11 cellular contexts compared by ENCODE assay signal in genomic region chr6:56852611-56853010, GRCh38.
A peak's percentile ranks its signal among the peaks of the same experiment; 100 is the strongest.
DNase-seq lines count a peak whose midpoint lies in the region; ATAC-seq and TF ChIP-seq lines count a peak whose summit lies in the region.
"Had no signal": no experiment of that assay in that cellular context is flagged by ENCODE, and none has a peak within 500 bp of the region (broad histone marks: within the 10 kb centered on the region; RNA-seq: fewer than 3 reads in every experiment).

No MANE protein-coding gene starts in this region.

- H3K27me3 ChIP-seq in ACC112 (ENCODE audit: insufficient read depth, low read length) (no peaks in the 10 kb centered on the region), IMR-90 (ENCODE audit: control insufficient read depth, insufficient read depth, low read length) (no peaks in the 10 kb centered on the region)

- H3K9me1 ChIP-seq in IMR-90 (ENCODE audit: insufficient read depth, low read length): peaks cover 10% of the 10 kb centered on the region; the same call in 1 of the 2 replicates

- peak overlapping the region; percentile 83; the same call in 1 of the 2 replicates for H3K9ac ChIP-seq in IMR-90 (ENCODE audit: low read depth, low read length)

- no peak for TF ChIP-seq POLR2A in IMR-90 (IDR thresholded peaks at IDR 0.05; ENCODE audit: low read depth, low read length)

- no peak for TF ChIP-seq CTCF in IMR-90 (conservative IDR thresholded peaks at IDR 0.05; ENCODE audit: low read depth, low read length)

- TF ChIP-seq RAD21 in IMR-90 (IDR thresholded peaks at IDR 0.05; ENCODE audit: low read length): no peak

- peaks cover 40% of the 10 kb centered on the region for H3K4me1 ChIP-seq in ACC112 (ENCODE audit: control insufficient read depth, insufficient read depth, low read length, unreplicated experiment)
- H3K4me1 ChIP-seq in IMR-90 (ENCODE audit: control insufficient read depth, insufficient read depth, low read length): peaks cover 14% of the 10 kb centered on the region
- H3K4me1 ChIP-seq in mesodermal cell (ENCODE audit: control insufficient read depth, insufficient read depth, low read length, poor library complexity, severe bottlenecking): peaks cover 33% of the 10 kb centered on the region

- peak overlapping the region; percentile 86 for H2BK120ac ChIP-seq in IMR-90 (ENCODE audit: low read depth, low read length)

- H3K4ac ChIP-seq in IMR-90 (ENCODE audit: low read depth, low read length): peak overlapping the region; percentile 79

- H3K4me3 ChIP-seq in ACC112 (ENCODE audit: low read depth, low read length) (peak overlapping the region; percentile 87; the same call in 1 of the 2 replicates), IMR-90 (ENCODE audit: insufficient read depth, low read depth, low read length) (no peak overlapping the region), mesodermal cell (ENCODE audit: extremely low read depth, insufficient read depth, low read length, poor library complexity, severe bottlenecking) (no peak overlapping the region)

- peak overlapping the region; percentile 82 for H3K27ac ChIP-seq in ACC112 (ENCODE audit: low read depth, low read length)
- H3K27ac ChIP-seq in IMR-90 (ENCODE audit: insufficient read depth, low read length): peak overlapping the region; percentile 36
- H3K27ac ChIP-seq in caudate nucleus (ENCODE audit: low read depth, low read length): peak overlapping the region; percentile 95
- H3K27ac ChIP-seq in mesodermal cell (ENCODE audit: low read depth, low read length, severe bottlenecking): peak overlapping the region; percentile 94

- peak overlapping the region; percentile 76 for H2BK20ac ChIP-seq in IMR-90 (ENCODE audit: low read depth, low read length)

- H3K14ac ChIP-seq in IMR-90 (replicated peaks; ENCODE audit: low read depth, low read length): peak overlapping the region; percentile 79

- CTCF ChIA-PET in IMR-90 (lab: Yijun Ruan, JAX): interaction anchor here (0.6 to 2.7 kb wide), 10 partner anchors 8 to 238 kb away, joined by 3 to 21 read pairs (median 5); no protein-coding TSS in a partner anchor

- H4K20me1 ChIP-seq in IMR-90 (ENCODE audit: insufficient read depth, low read length): peaks cover 13% of the 10 kb centered on the region

- intact Hi-C loops in IMR-90 (cut with micrococcal nuclease): loop anchor here (2.0 to 5.0 kb wide), 2 partner anchors 216 to 465 kb away; partner anchors contain the start of gene PRIM2

- H3K36me3 ChIP-seq in ACC112 (ENCODE audit: insufficient read depth, low read length) (no peaks in the 10 kb centered on the region), IMR-90 (ENCODE audit: control insufficient read depth, insufficient read depth, low read length) (no peaks in the 10 kb centered on the region), mesodermal cell (ENCODE audit: control insufficient read depth, insufficient read depth, low read length) (no peaks in the 10 kb centered on the region)

- no peaks in the 10 kb centered on the region for H3K9me3 ChIP-seq in IMR-90 (ENCODE audit: control insufficient read depth, insufficient read depth, low read length)
- no peaks in the 10 kb centered on the region for H3K9me3 ChIP-seq in mesodermal cell (ENCODE audit: control insufficient read depth, low read length)

- peak overlapping the region; percentile 60; the same call in 1 of the 2 replicates for H2AK5ac ChIP-seq in IMR-90 (ENCODE audit: low read depth, low read length)

- peak overlapping the region; percentile 86; the same call in 1 of the 2 replicates for H3K18ac ChIP-seq in IMR-90 (ENCODE audit: low read depth, low read length)

- H2BK5ac ChIP-seq in IMR-90 (ENCODE audit: low read depth, low read length, poor library complexity, severe bottlenecking): peak overlapping the region; percentile 90

- in situ Hi-C loops in IMR-90 (cut with MboI; ENCODE audit: low sequenced_read_pairs): loop anchor here (25.0 kb wide), 1 partner anchor 490 kb away; no protein-coding TSS in a partner anchor

- no TSS peak for BruUV-seq in IMR-90 (replicated peaks; lab: Mats Ljungman, UMichigan)

- POLR2A ChIA-PET in IMR-90 (lab: Charles Lee; ENCODE audit: unreplicated experiment): interaction anchor here (0.6 kb wide), 1 partner anchor 40 kb away, joined by 5 read pairs; no protein-coding TSS in a partner anchor

- peak overlapping the region; percentile 7 to 86; a peak in 3 of 4 replicates for H4K8ac ChIP-seq in IMR-90 (ENCODE audit: low read depth in 2 of 2, low read length in 2 of 2)

- dilution Hi-C loops in IMR-90 (cut with HindIII; ENCODE audit: low sequenced_read_pairs, unreplicated experiment): no loop called here

- DNase-seq in IMR-90 (no peak), caudate nucleus (lab: John Stamatoyannopoulos, UW) (peak in 8 of 61 donors; percentile 1 to 39 (median 4)), SIG-M5 (lab: John Stamatoyannopoulos, UW) (no peak), COLO829 (ENCODE audit: low spot score) (no peak)
- DNase-seq: NCI-H1436 treated with DMSO at 0.1 percent for 48 hours; NCI-H526 treated with DMSO at 0.1 percent for 48 hours; stimulated activated CD4-positive, alpha-beta T cell treated with anti-CD3 and anti-CD28 coated beads, Interleukin-1b, Interleukin-23, amount 100 ng/mL, for 48 hours had no signal

- ATAC-seq in IMR-90 (ENCODE audit: low read depth) (no peak), GM21576 (IDR thresholded peaks at IDR 0.05; ENCODE audit: unreplicated experiment) (no peak), GM21786 (IDR thresholded peaks at IDR 0.05; ENCODE audit: unreplicated experiment) (no peak)

- 51% methylated on average over 2 of the region's 4 CpGs; no CpG with 5 or more reads in 1 of the 2 experiments for WGBS in IMR-90 (ENCODE audit: extremely low coverage in 2 of 2, insufficient read length in 1 of 2), 2 experiments
- WGBS in mesodermal cell (ENCODE audit: insufficient coverage in 2 of 2), 2 experiments: 56 to 69% methylated on average over 3 of the region's 4 CpGs

- peak overlapping the region; percentile 92; the same call in 1 of the 2 replicates for H3K4me2 ChIP-seq in IMR-90 (ENCODE audit: low read depth, low read length)

- peak overlapping the region; percentile 73 for H4K91ac ChIP-seq in IMR-90 (ENCODE audit: insufficient read depth, low read depth, low read length)

- peak overlapping the region; percentile 78; the same call in 1 of the 2 replicates for H3K23ac ChIP-seq in IMR-90 (ENCODE audit: low read depth, low read length)

- no peak overlapping the region for H2AK9ac ChIP-seq in IMR-90 (replicated peaks; ENCODE audit: low read depth, low read length, poor library complexity)

- H3K56ac ChIP-seq in IMR-90 (ENCODE audit: extremely low read depth, insufficient read depth, low read length): peak overlapping the region; percentile 2; the same call in 1 of the 2 replicates

- peak overlapping the region; percentile 69; the same call in 1 of the 2 replicates for H4K5ac ChIP-seq in IMR-90 (ENCODE audit: low read depth, low read length)

- H2AFZ ChIP-seq in ACC112 (ENCODE audit: low read length, unreplicated experiment): peak overlapping the region; percentile 43
- H2AFZ ChIP-seq in IMR-90 (replicated peaks; ENCODE audit: low read length, poor library complexity): peak overlapping the region; percentile 26

- H3K79me2 ChIP-seq in ACC112 (ENCODE audit: control insufficient read depth, insufficient read depth, low read length, unreplicated experiment): peaks cover 50% of the 10 kb centered on the region

- peaks cover 9 to 52% of the 10 kb centered on the region in 2 experiments; a peak in 3 of 4 replicates for H3K79me1 ChIP-seq in IMR-90 (ENCODE audit: low read depth in 1 of 2, low read length in 2 of 2)

- H2BK15ac ChIP-seq in IMR-90 (ENCODE audit: low read depth, low read length): peak overlapping the region; percentile 78; the same call in 1 of the 3 replicates

TF ChIP-seq in IMR-90, 13 proteins besides CTCF, POLR2A, EP300 and RAD21:
- TF ChIP-seq MXI1 (IDR thresholded peaks at IDR 0.05; ENCODE audit: borderline replicate concordance, low read depth, low read length) (no peak), SMC3 (IDR thresholded peaks at IDR 0.05; ENCODE audit: low read depth, low read length) (no peak), MAFK (IDR thresholded peaks at IDR 0.05; ENCODE audit: low read depth, low read length) (no peak), CHD1 (IDR thresholded peaks at IDR 0.05; ENCODE audit: low read depth, low read length) (no peak), RFX5 (IDR thresholded peaks at IDR 0.05; ENCODE audit: low read depth, low read length) (no peak), RCOR1 (IDR thresholded peaks at IDR 0.05; ENCODE audit: insufficient replicate concordance, low read length) (no peak), NFE2L2 (IDR thresholded peaks at IDR 0.05; ENCODE audit: low read depth, low read length) (no peak), FOS (IDR thresholded peaks at IDR 0.05; ENCODE audit: low read depth, low read length) (no peak), MAZ (IDR thresholded peaks at IDR 0.05; ENCODE audit: borderline replicate concordance, low read depth, low read length) (no peak), ELK1 (IDR thresholded peaks at IDR 0.05; ENCODE audit: borderline replicate concordance, low read depth, low read length) (no peak), BHLHE40 (IDR thresholded peaks at IDR 0.05; ENCODE audit: low read depth, low read length) (no peak), USF2 (IDR thresholded peaks at IDR 0.05; ENCODE audit: low read depth, low read length) (no peak), CEBPB (IDR thresholded peaks at IDR 0.05; ENCODE audit: low read depth, low read length) (no peak)
TF ChIP-seq in IMR-90: peak in this region for 0.

Comparison
In these comparisons a context has a peak if more than half of its experiments do, and no peak if none do; other contexts are left out.
1. H3K27ac ChIP-seq: peak in every context shown above with its lines; median percentile 95 in caudate nucleus; 94 in mesodermal cell; 82 in ACC112; 36 in IMR-90.